ENCODE assay signal across 1 cellular context in the genomic region with DNA sequence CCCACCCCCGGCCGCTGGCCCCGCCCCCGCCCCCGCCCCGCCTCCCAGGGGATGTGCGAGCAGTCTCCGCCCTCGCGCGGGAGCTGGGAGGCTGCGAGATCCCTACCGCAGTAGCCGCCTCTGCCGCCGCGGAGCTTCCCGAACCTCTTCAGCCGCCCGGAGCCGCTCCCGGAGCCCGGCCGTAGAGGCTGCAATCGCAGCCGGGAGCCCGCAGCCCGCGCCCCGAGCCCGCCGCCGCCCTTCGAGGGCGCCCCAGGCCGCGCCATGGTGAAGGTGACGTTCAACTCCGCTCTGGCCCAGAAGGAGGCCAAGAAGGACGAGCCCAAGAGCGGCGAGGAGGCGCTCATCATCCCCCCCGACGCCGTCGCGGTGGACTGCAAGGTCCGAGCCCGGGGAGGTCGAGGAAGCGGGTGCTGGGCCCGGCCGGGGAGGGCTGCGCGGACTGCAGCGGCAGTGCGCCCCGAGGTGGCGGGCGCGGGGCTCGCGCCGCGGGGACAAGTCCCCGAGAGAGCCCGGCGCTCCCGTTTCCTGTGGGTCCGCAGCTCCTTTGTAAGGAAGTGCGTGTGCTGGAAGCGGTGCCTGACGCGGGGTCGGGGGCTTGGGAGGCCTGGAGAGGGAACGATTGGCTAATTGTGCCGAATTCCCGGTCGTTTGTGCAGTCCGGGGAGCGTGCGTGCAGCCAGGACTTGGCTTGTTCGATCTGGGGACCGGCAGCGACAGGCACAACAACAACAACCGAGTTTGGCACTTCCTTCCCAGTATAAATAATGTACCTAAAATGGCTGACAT.
TF ChIP-seq lines count a peak whose summit lies in the region.

A gene (plus strand): TSS at position 110 of the 789 bp plus-strand sequence. CDS start 155 bp downstream, at position 265.

TF ChIP-seq in HepG2, 621 proteins besides CTCF, POLR2A, EP300 and RAD21 (continued from another document and continues in another):
- peak; percentile 73; the same call in 1 of the 2 replicates for TF ChIP-seq KMT2A (CRISPR knock-in tag; IDR thresholded peaks at IDR 0.05)
- TF ChIP-seq, protein P1, sequence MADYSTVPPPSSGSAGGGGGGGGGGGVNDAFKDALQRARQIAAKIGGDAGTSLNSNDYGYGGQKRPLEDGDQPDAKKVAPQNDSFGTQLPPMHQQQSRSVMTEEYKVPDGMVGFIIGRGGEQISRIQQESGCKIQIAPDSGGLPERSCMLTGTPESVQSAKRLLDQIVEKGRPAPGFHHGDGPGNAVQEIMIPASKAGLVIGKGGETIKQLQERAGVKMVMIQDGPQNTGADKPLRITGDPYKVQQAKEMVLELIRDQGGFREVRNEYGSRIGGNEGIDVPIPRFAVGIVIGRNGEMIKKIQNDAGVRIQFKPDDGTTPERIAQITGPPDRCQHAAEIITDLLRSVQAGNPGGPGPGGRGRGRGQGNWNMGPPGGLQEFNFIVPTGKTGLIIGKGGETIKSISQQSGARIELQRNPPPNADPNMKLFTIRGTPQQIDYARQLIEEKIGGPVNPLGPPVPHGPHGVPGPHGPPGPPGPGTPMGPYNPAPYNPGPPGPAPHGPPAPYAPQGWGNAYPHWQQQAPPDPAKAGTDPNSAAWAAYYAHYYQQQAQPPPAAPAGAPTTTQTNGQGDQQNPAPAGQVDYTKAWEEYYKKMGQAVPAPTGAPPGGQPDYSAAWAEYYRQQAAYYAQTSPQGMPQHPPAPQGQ (CRISPR knock-in tag; IDR thresholded peaks at IDR 0.05; ENCODE audit: borderline replicate concordance), result no peak
- TF ChIP-seq ZNF558 (CRISPR knock-in tag; IDR thresholded peaks at IDR 0.05; ENCODE audit: borderline replicate concordance), result peak; percentile 86; the same call in 1 of the 2 replicates
- peak; percentile 48 for TF ChIP-seq XRCC5 (optimal IDR thresholded peaks at IDR 0.05; ENCODE audit: low read length)
- no peak for TF ChIP-seq SOX13 (IDR thresholded peaks at IDR 0.05)
- no peak; a peak in 1 of 4 replicates for TF ChIP-seq SOX13 (CRISPR knock-in tag; conservative IDR thresholded peaks at IDR 0.05 in 1 of 2, IDR thresholded peaks at IDR 0.05 in 1 of 2)
- TF ChIP-seq ESRRA (CRISPR knock-in tag; IDR thresholded peaks at IDR 0.05; ENCODE audit: low read depth), result no peak
- no peak for TF ChIP-seq PLRG1 (conservative IDR thresholded peaks at IDR 0.05)
- no peak for TF ChIP-seq SNRNP70 (IDR thresholded peaks at IDR 0.05; ENCODE audit: low read depth, low read length)
- TF ChIP-seq KDM5B (CRISPR knock-in tag; IDR thresholded peaks at IDR 0.05; ENCODE audit: borderline replicate concordance), result peak; percentile 90; the same call in 1 of the 2 replicates
- TF ChIP-seq MBNL3 (CRISPR knock-in tag; conservative IDR thresholded peaks at IDR 0.05), result no peak
- no peak for TF ChIP-seq RCOR2 (CRISPR knock-in tag; IDR thresholded peaks at IDR 0.05)
- peak; percentile 82 for TF ChIP-seq CHD2 (IDR thresholded peaks at IDR 0.05; ENCODE audit: low read depth, low read length)
- TF ChIP-seq, protein P2, sequence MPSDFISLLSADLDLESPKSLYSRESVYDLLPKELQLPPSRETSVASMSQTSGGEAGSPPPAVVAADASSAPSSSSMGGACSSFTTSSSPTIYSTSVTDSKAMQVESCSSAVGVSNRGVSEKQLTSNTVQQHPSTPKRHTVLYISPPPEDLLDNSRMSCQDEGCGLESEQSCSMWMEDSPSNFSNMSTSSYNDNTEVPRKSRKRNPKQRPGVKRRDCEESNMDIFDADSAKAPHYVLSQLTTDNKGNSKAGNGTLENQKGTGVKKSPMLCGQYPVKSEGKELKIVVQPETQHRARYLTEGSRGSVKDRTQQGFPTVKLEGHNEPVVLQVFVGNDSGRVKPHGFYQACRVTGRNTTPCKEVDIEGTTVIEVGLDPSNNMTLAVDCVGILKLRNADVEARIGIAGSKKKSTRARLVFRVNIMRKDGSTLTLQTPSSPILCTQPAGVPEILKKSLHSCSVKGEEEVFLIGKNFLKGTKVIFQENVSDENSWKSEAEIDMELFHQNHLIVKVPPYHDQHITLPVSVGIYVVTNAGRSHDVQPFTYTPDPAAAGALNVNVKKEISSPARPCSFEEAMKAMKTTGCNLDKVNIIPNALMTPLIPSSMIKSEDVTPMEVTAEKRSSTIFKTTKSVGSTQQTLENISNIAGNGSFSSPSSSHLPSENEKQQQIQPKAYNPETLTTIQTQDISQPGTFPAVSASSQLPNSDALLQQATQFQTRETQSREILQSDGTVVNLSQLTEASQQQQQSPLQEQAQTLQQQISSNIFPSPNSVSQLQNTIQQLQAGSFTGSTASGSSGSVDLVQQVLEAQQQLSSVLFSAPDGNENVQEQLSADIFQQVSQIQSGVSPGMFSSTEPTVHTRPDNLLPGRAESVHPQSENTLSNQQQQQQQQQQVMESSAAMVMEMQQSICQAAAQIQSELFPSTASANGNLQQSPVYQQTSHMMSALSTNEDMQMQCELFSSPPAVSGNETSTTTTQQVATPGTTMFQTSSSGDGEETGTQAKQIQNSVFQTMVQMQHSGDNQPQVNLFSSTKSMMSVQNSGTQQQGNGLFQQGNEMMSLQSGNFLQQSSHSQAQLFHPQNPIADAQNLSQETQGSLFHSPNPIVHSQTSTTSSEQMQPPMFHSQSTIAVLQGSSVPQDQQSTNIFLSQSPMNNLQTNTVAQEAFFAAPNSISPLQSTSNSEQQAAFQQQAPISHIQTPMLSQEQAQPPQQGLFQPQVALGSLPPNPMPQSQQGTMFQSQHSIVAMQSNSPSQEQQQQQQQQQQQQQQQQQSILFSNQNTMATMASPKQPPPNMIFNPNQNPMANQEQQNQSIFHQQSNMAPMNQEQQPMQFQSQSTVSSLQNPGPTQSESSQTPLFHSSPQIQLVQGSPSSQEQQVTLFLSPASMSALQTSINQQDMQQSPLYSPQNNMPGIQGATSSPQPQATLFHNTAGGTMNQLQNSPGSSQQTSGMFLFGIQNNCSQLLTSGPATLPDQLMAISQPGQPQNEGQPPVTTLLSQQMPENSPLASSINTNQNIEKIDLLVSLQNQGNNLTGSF (CRISPR knock-in tag; IDR thresholded peaks at IDR 0.05), result peak; percentile 71; the same call in 1 of the 2 replicates
- TF ChIP-seq MEIS2 (CRISPR knock-in tag; IDR thresholded peaks at IDR 0.05), result peak; percentile 26; the same call in 1 of the 2 replicates
- no peak for TF ChIP-seq ZFP36 (IDR thresholded peaks at IDR 0.05; ENCODE audit: borderline replicate concordance, low read depth, low read length, partially characterized antibody)
- TF ChIP-seq, protein P3, sequence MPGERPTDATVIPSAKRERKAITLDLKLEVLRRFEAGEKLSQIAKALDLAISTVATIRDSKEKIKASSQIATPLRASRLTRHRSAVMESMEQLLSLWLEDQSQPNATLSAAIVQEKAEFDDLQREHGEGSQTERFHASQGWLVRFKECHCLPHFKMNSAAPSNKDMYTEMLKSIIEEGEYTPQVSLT (CRISPR knock-in tag; IDR thresholded peaks at IDR 0.05; ENCODE audit: borderline replicate concordance, low read depth), result no peak
- TF ChIP-seq MYC (CRISPR knock-in tag; IDR thresholded peaks at IDR 0.05; ENCODE audit: borderline replicate concordance), result 0 out of 2 replicates have a peak, but pooled peaks have one; percentile 21
- TF ChIP-seq, protein P4, sequence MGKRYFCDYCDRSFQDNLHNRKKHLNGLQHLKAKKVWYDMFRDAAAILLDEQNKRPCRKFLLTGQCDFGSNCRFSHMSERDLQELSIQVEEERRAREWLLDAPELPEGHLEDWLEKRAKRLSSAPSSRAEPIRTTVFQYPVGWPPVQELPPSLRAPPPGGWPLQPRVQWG (CRISPR knock-in tag; IDR thresholded peaks at IDR 0.05; ENCODE audit: borderline replicate concordance, low read depth), result no peak
- TF ChIP-seq ZNF703 (CRISPR knock-in tag; IDR thresholded peaks at IDR 0.05; ENCODE audit: borderline replicate concordance), result no peak
- no peak; the same call in 1 of the 2 replicates for TF ChIP-seq ZSCAN21 (CRISPR knock-in tag; IDR thresholded peaks at IDR 0.05; ENCODE audit: borderline replicate concordance)
- TF ChIP-seq, protein P5, sequence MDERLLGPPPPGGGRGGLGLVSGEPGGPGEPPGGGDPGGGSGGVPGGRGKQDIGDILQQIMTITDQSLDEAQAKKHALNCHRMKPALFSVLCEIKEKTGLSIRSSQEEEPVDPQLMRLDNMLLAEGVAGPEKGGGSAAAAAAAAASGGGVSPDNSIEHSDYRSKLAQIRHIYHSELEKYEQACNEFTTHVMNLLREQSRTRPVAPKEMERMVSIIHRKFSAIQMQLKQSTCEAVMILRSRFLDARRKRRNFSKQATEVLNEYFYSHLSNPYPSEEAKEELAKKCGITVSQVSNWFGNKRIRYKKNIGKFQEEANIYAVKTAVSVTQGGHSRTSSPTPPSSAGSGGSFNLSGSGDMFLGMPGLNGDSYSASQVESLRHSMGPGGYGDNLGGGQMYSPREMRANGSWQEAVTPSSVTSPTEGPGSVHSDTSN (CRISPR knock-in tag; IDR thresholded peaks at IDR 0.05), result no peak
- peak; percentile 64; the same call in 1 of the 2 replicates for TF ChIP-seq HDAC1 (CRISPR knock-in tag; IDR thresholded peaks at IDR 0.05)
- TF ChIP-seq, protein P6, sequence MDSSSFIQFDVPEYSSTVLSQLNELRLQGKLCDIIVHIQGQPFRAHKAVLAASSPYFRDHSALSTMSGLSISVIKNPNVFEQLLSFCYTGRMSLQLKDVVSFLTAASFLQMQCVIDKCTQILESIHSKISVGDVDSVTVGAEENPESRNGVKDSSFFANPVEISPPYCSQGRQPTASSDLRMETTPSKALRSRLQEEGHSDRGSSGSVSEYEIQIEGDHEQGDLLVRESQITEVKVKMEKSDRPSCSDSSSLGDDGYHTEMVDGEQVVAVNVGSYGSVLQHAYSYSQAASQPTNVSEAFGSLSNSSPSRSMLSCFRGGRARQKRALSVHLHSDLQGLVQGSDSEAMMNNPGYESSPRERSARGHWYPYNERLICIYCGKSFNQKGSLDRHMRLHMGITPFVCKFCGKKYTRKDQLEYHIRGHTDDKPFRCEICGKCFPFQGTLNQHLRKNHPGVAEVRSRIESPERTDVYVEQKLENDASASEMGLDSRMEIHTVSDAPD (CRISPR knock-in tag; IDR thresholded peaks at IDR 0.05), result no peak
- peak; percentile 66 for TF ChIP-seq ZNF768 (CRISPR knock-in tag; IDR thresholded peaks at IDR 0.05)
- TF ChIP-seq, protein P7, sequence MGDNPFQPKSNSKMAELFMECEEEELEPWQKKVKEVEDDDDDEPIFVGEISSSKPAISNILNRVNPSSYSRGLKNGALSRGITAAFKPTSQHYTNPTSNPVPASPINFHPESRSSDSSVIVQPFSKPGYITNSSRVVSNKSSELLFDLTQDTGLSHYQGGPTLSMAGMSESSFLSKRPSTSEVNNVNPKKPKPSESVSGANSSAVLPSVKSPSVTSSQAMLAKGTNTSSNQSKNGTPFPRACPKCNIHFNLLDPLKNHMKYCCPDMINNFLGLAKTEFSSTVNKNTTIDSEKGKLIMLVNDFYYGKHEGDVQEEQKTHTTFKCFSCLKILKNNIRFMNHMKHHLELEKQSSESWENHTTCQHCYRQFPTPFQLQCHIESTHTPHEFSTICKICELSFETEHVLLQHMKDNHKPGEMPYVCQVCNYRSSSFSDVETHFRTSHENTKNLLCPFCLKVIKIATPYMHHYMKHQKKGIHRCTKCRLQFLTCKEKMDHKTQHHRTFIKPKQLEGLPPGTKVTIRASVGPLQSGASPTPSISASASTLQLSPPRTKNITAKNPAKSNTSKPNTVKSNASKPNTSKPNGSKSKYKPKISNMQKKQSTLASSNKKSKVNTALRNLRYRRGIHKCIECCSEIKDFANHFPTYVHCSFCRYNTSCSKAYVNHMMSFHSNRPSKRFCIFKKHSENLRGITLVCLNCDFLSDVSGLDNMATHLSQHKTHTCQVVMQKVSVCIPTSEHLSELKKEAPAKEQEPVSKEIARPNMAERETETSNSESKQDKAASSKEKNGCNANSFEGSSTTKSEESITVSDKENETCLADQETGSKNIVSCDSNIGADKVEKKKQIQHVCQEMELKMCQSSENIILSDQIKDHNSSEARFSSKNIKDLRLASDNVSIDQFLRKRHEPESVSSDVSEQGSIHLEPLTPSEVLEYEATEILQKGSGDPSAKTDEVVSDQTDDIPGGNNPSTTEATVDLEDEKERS (CRISPR knock-in tag; IDR thresholded peaks at IDR 0.05), result no peak
- TF ChIP-seq ZNF773 (CRISPR knock-in tag; IDR thresholded peaks at IDR 0.05; ENCODE audit: borderline replicate concordance), result no peak
- TF ChIP-seq FOXO1 (CRISPR knock-in tag; IDR thresholded peaks at IDR 0.05), result no peak
- no peak for TF ChIP-seq CCDC6 (CRISPR knock-in tag; IDR thresholded peaks at IDR 0.05)
- TF ChIP-seq, protein P8, sequence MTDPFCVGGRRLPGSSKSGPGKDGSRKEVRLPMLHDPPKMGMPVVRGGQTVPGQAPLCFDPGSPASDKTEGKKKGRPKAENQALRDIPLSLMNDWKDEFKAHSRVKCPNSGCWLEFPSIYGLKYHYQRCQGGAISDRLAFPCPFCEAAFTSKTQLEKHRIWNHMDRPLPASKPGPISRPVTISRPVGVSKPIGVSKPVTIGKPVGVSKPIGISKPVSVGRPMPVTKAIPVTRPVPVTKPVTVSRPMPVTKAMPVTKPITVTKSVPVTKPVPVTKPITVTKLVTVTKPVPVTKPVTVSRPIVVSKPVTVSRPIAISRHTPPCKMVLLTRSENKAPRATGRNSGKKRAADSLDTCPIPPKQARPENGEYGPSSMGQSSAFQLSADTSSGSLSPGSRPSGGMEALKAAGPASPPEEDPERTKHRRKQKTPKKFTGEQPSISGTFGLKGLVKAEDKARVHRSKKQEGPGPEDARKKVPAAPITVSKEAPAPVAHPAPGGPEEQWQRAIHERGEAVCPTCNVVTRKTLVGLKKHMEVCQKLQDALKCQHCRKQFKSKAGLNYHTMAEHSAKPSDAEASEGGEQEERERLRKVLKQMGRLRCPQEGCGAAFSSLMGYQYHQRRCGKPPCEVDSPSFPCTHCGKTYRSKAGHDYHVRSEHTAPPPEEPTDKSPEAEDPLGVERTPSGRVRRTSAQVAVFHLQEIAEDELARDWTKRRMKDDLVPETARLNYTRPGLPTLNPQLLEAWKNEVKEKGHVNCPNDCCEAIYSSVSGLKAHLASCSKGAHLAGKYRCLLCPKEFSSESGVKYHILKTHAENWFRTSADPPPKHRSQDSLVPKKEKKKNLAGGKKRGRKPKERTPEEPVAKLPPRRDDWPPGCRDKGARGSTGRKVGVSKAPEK (CRISPR knock-in tag; IDR thresholded peaks at IDR 0.05; ENCODE audit: borderline replicate concordance), result no peak
- TF ChIP-seq FOXC1 (CRISPR knock-in tag; IDR thresholded peaks at IDR 0.05; ENCODE audit: borderline replicate concordance), result peak; percentile 36; the same call in 1 of the 2 replicates
- 0 out of 2 replicates have a peak, but pooled peaks have one; percentile 14 for TF ChIP-seq ZSCAN20 (CRISPR knock-in tag; IDR thresholded peaks at IDR 0.05; ENCODE audit: borderline replicate concordance)
- no peak for TF ChIP-seq RFXANK (CRISPR knock-in tag; IDR thresholded peaks at IDR 0.05)
- TF ChIP-seq SMAD9 (CRISPR knock-in tag; IDR thresholded peaks at IDR 0.05), result no peak
- TF ChIP-seq PCBP2 (optimal IDR thresholded peaks at IDR 0.05; ENCODE audit: low read depth, low read length, poor library complexity, severe bottlenecking), result no peak
- peak; percentile 25; the same call in 1 of the 2 replicates for TF ChIP-seq KAT7 (CRISPR knock-in tag; IDR thresholded peaks at IDR 0.05; ENCODE audit: borderline replicate concordance)
- TF ChIP-seq ZNF629 (CRISPR knock-in tag; conservative IDR thresholded peaks at IDR 0.05), result no peak
- no peak for TF ChIP-seq PCBP1 (IDR thresholded peaks at IDR 0.05; ENCODE audit: borderline replicate concordance, low read depth, low read length)
- TF ChIP-seq SAP130 (CRISPR knock-in tag; IDR thresholded peaks at IDR 0.05; ENCODE audit: low read depth), result peak; percentile 56
- TF ChIP-seq JUN (CRISPR knock-in tag; IDR thresholded peaks at IDR 0.05), result no peak
- TF ChIP-seq MXI1 (IDR thresholded peaks at IDR 0.05; ENCODE audit: borderline replicate concordance, low read depth, low read length), result 0 out of 3 replicates have a peak, but pooled peaks have one; percentile 26
- TF ChIP-seq RBM22 (optimal IDR thresholded peaks at IDR 0.05; ENCODE audit: low read length), result no peak
- no peak for TF ChIP-seq ZNF562 (CRISPR knock-in tag; IDR thresholded peaks at IDR 0.05; ENCODE audit: borderline replicate concordance)
